Comparison of ENCODE assay signal across 8 cellular contexts in the genomic region with DNA sequence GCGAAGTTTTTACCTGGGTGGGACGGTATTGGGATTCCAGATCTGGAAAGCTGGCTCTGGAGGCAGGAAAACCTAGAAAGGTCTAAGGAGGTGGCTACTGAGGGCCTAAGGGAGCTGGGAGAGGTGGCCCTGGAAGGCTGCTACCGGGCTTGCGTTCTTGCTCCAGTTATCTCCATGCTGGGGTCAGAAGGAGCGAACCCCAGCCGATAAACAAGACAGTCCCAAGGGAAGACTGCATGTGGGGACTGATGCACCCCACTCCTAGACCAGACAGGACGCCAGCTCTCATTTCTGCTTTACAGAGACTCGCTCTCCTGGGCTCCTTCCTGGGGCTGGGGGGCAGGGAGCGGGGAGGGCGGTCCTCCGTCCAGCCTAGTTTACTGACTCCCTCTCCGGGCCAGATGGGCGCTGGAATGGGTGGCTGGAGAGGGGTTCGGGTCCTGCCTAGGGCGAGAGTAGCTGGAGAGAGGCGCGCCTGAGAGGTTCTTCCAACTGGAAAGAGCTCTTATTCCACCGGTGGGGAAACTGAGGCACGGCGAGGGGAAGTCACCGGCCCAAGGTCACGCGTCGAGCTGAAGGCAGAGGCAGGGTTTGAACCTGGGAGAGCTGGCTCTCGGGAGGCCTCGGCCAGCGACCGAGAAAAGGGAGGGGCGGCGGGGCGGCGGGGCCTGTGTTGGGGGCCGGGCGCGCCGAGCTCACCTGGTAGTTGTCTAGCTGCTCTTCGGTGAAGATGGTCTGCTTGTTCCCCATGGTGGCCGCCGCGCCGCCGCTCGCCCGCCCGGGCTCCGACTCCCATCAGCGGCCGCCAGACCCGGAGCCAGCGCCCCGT. TPM values are rescaled to one million over a fixed set of nuclear protein-coding genes. Genes with fewer than 3 reads are reported as not detected.
DNase-seq lines count a peak whose midpoint lies in the region; ATAC-seq, FAIRE-seq and TF ChIP-seq lines count a peak whose summit lies in the region.

No MANE protein-coding gene starts in this region.

- no peaks in the 10 kb centered on the region for H3K9me3 Mint-ChIP-seq in naive B cell

- CTCF ChIA-PET in AG04449 (lab: Yijun Ruan, JAX): interaction anchor here (0.6 to 14.9 kb wide), 23 partner anchors 9 to 293 kb away, joined by 3 to 145 read pairs (median 4); a partner anchor contains a TSS

- H3K4me1 Mint-ChIP-seq in naive B cell: peaks cover 12 to 29% (median 17%) of the 10 kb centered on the region in 3 donors

- POLR2A ChIA-PET in AG04449 (lab: Yijun Ruan, JAX): no interaction called here

- no peaks in the 10 kb centered on the region for H3K36me3 Mint-ChIP-seq in naive B cell

- peak overlapping the region; percentile 77 to 95 (median 88) for H3K4me3 Mint-ChIP-seq in naive B cell

- no peak for FAIRE-seq in GM19239 (lab: Jason Lieb, UNC)

- H3K36me3 ChIP-seq in brain microvascular endothelial cell (replicated peaks): no peaks in the 10 kb centered on the region

- no peak for DNase-seq in AG04449 (ENCODE audit: low read depth, low spot score)
- DNase-seq in GM19239 (ENCODE audit: insufficient read length, low spot score): peak; percentile 44
- no peak for DNase-seq in brain microvascular endothelial cell
- DNase-seq in naive B cell: no peak
- no peak for DNase-seq in kidney glomerular epithelial cell (lab: John Stamatoyannopoulos, UW)
- DNase-seq in GF-D8 (lab: John Stamatoyannopoulos, UW): no peak

- in situ Hi-C loops in brain microvascular endothelial cell (cut with HindIII; ENCODE audit: low pct_ligation_motif_present, low sequenced_read_pairs): no loop called here

- peak overlapping the region; percentile 76 for H3K4me3 ChIP-seq in AG04449 (ENCODE audit: low read depth, low read length)
- H3K4me3 ChIP-seq in brain microvascular endothelial cell (ENCODE audit: low read depth, low read length): peak overlapping the region; percentile 68

- H3K27ac Mint-ChIP-seq in naive B cell: peak overlapping the region in 4 of 6 donors; percentile 82 to 96 (median 86)

- ATAC-seq in HG03521 (IDR thresholded peaks at IDR 0.05; ENCODE audit: unreplicated experiment): peak; percentile 28
- peak; percentile 68 to 69 for ATAC-seq in naive B cell (ENCODE audit: low read depth in 2 of 2)
- ATAC-seq in GM18873 (IDR thresholded peaks at IDR 0.05; ENCODE audit: low FRiP score, unreplicated experiment): no peak

- H3K27me3 ChIP-seq in brain microvascular endothelial cell (replicated peaks): no peaks in the 10 kb centered on the region

- H3K27ac ChIP-seq in brain microvascular endothelial cell: no peak overlapping the region

- no peaks in the 10 kb centered on the region for H3K27me3 Mint-ChIP-seq in naive B cell

- TF ChIP-seq CTCF in AG04449 (IDR thresholded peaks at IDR 0.05; ENCODE audit: insufficient read depth, low read length, missing control alignments) (no peak), brain microvascular endothelial cell (IDR thresholded peaks at IDR 0.05; ENCODE audit: low read depth, low read length, missing control alignments) (no peak)

RNA-seq across cellular contexts. Expression of a gene that starts 0.6 kb away (rescaled TPM):
- 1 to 10 TPM in 2 of 6 donors, under 1 TPM in 3, not detected in 1; 0.57 to 2.6 (median 0.82) TPM for polyA plus RNA-seq in naive B cell (ENCODE audit: low read depth in 6 of 6)

RNA-seq across cellular contexts. Expression of a gene that starts 18.5 kb away (rescaled TPM):
- polyA plus RNA-seq in naive B cell (ENCODE audit: low read depth in 6 of 6): 100 to 1,000 TPM in 1 of 6 donors, 10 to 100 TPM in 5; 69.1 to 116 (median 76.7) TPM

RNA-seq across cellular contexts. Expression of a gene that starts 38.3 kb away (rescaled TPM):
- polyA plus RNA-seq in naive B cell (ENCODE audit: low read depth in 6 of 6): not detected

RNA-seq across cellular contexts. Expression of a gene that starts 53.2 kb away (rescaled TPM):
- 1 to 10 TPM; 1.7 to 5.5 (median 2.9) TPM for polyA plus RNA-seq in naive B cell (ENCODE audit: low read depth in 6 of 6)
